8 cellular contexts compared by ENCODE assay signal in genomic region chr1:53838654-53838974, GRCh38. TPM values are rescaled to one million over a fixed set of nuclear protein-coding genes. Genes with fewer than 3 reads are reported as not detected.
A peak's percentile ranks its signal among the peaks of the same experiment; 100 is the strongest.
DNase-seq lines count a peak whose midpoint lies in the region; ATAC-seq and TF ChIP-seq lines count a peak whose summit lies in the region.

No MANE protein-coding gene starts in this region.

- no peak for TF ChIP-seq POLR2A in gastroesophageal sphincter (IDR thresholded peaks at IDR 0.05)

- ATAC-seq in WTC11 = no peak
- ATAC-seq in gastroesophageal sphincter = no peak
- no peak for ATAC-seq in HG02852 (IDR thresholded peaks at IDR 0.05; ENCODE audit: unreplicated experiment)

- no peak overlapping the region for H3K27ac Mint-ChIP-seq in WTC11

- peak overlapping the region; percentile 99 for H3K4me3 Mint-ChIP-seq in WTC11

- 13 to 40% methylated on average over 1 to 2 of the region's 2 CpGs for WGBS in gastroesophageal sphincter (ENCODE audit: low coverage in 1 of 2), 2 donors

- H3K36me3 ChIP-seq in HAP-1 (replicated peaks) = no peaks in the 10 kb centered on the region; the same call in 1 of the 2 replicates
- H3K36me3 ChIP-seq in gastroesophageal sphincter = no peaks in the 10 kb centered on the region

- H3K4me3 ChIP-seq in HAP-1 (peak overlapping the region; percentile 66), gastroesophageal sphincter (peak overlapping the region; percentile 75 to 91), skin epidermis (peak overlapping the region; percentile 66 to 99 (median 86))

- H3K9me3 ChIP-seq in HAP-1 (no peaks in the 10 kb centered on the region), gastroesophageal sphincter (peaks cover 0 to 25% (median 0%) of the 10 kb centered on the region in 3 donors)

- H3K27me3 Mint-ChIP-seq in WTC11 (ENCODE audit: low read depth) = peaks cover 10% of the 10 kb centered on the region

- H3K9me3 Mint-ChIP-seq in WTC11 = peaks cover 14% of the 10 kb centered on the region

- H3K4me1 ChIP-seq in HAP-1 (peaks cover 15% of the 10 kb centered on the region), gastroesophageal sphincter (peaks cover 0 to 19% (median 6%) of the 10 kb centered on the region in 3 donors)

- no peaks in the 10 kb centered on the region for H3K27me3 ChIP-seq in HAP-1 (ENCODE audit: low read depth)
- no peaks in the 10 kb centered on the region for H3K27me3 ChIP-seq in gastroesophageal sphincter

- TF ChIP-seq EP300 in gastroesophageal sphincter (IDR thresholded peaks at IDR 0.05) = no peak

- TF ChIP-seq CTCF in WTC11 (IDR thresholded peaks at IDR 0.05) (no peak), gastroesophageal sphincter (IDR thresholded peaks at IDR 0.05) (no peak)

- peaks cover 26% of the 10 kb centered on the region for H3K36me3 Mint-ChIP-seq in WTC11

- H3K27ac ChIP-seq in gastroesophageal sphincter (peak overlapping the region in 3 of 4 donors; percentile 94 to 98 (median 98)), skin epidermis (peak overlapping the region in 17 of 21 experiments; percentile 92 to 99 (median 98))

- POLR2A ChIA-PET in WTC11 (lab: Charles Lee) = interaction anchor here (1.7 kb wide), 1 partner anchor 107 kb away, joined by 7 read pairs; the partner anchor contains the start of genes IFT25 and LRRC42

- in situ Hi-C loops in HAP-1 (cut with MboI; ENCODE audit: low sequenced_read_pairs) = no loop called here

- DNase-seq in HAP-1 (ENCODE audit: low spot score in 2 of 2) (no peak), WTC11 (ENCODE audit: low spot score) (no peak), activated gamma-delta T cell treated with Interleukin-2 at 50 U/mL for 16 hours (no peak), iPS-NIHi11 (ENCODE audit: low spot score) (no peak), ecto neural progenitor cell (ENCODE audit: low spot score) (no peak)

- CTCF ChIA-PET in WTC11 (lab: Charles Lee) = interaction anchor here (0.9 to 2.5 kb wide), 5 partner anchors 11 to 107 kb away, joined by 3 to 10 read pairs (median 4); partner anchors contain the start of gene IFT25

- H3K4me1 Mint-ChIP-seq in WTC11 = peaks cover 10% of the 10 kb centered on the region

TF ChIP-seq in WTC11, 78 proteins besides CTCF, POLR2A, EP300 and RAD21:
- TF ChIP-seq ZBTB43 (CRISPR knock-in tag; IDR thresholded peaks at IDR 0.05) (no peak), ATF6 (CRISPR knock-in tag; IDR thresholded peaks at IDR 0.05) (no peak), RORB (CRISPR knock-in tag; IDR thresholded peaks at IDR 0.05) (no peak), FOXK1 (CRISPR knock-in tag; IDR thresholded peaks at IDR 0.05) (no peak), ZBTB21 (CRISPR knock-in tag; IDR thresholded peaks at IDR 0.05; ENCODE audit: borderline replicate concordance) (no peak)

RNA-seq across cellular contexts. Expression of gene NDC1, which starts 0.5 kb away (rescaled TPM):
- total RNA-seq in WTC11 (2021) (52.4 to 61.2 TPM (median 54.2 TPM) in 3 replicates), gastroesophageal sphincter (10 to 100 TPM in 1 of 4 donors, 1 to 10 TPM in 3; 6.7 to 10.3 (median 7.1) TPM)

RNA-seq across cellular contexts. Expression of gene YIPF1, which starts 51.0 kb away (rescaled TPM):
- 21.9 to 28.6 TPM (median 25.9 TPM) in 3 replicates for total RNA-seq in WTC11 (2021)
- 10 to 100 TPM; 14.1 to 27.1 (median 17.6) TPM for total RNA-seq in gastroesophageal sphincter

RNA-seq across cellular contexts. Expression of gene DIO1, which starts 55.4 kb away (rescaled TPM):
- total RNA-seq in WTC11 (2021) = 0.23 TPM in 1 of 3 replicates, not detected in the others
- not detected for total RNA-seq in gastroesophageal sphincter
